Comparison of ENCODE assay signal across 8 cellular contexts in genomic region chr7:108497082-108497725, GRCh38. TPM values are rescaled to one million over a fixed set of nuclear protein-coding genes. Genes with fewer than 3 reads are reported as not detected.
DNase-seq lines count a peak whose midpoint lies in the region; ATAC-seq lines count a peak whose summit lies in the region.

No MANE protein-coding gene starts in this region.

- ATAC-seq in GM21786 (IDR thresholded peaks at IDR 0.05; ENCODE audit: unreplicated experiment), result peak; percentile 93
- ATAC-seq in HG02642 (IDR thresholded peaks at IDR 0.05; ENCODE audit: poor library complexity, unreplicated experiment), result no peak

- H3K36me3 Mint-ChIP-seq in immature natural killer cell, result peaks cover 16 to 31% (median 19%) of the 10 kb centered on the region in 3 donors

- H3K27ac Mint-ChIP-seq in immature natural killer cell, result peak overlapping the region in 2 of 6 donors; percentile 1 to 3

- DNase-seq in Daoy (ENCODE audit: low read depth), result peak; percentile 67
- peak; percentile 53 for DNase-seq in M059J (ENCODE audit: low read depth)
- peak; percentile 32 to 50 for DNase-seq in SHP77 (lab: John Stamatoyannopoulos, UW)
- peak; percentile 77 for DNase-seq in astrocyte of the hippocampus (ENCODE audit: low read depth, low spot score)
- peak; percentile 19 to 32 (median 27) for DNase-seq in immature natural killer cell
- peak; percentile 49 to 57 for DNase-seq in stimulated activated CD4-positive, alpha-beta T cell treated with anti-CD3 and anti-CD28 coated beads, Interleukin-2, amount 100 ng/mL, for 24 hours

- no peaks in the 10 kb centered on the region for H3K9me3 Mint-ChIP-seq in immature natural killer cell

- H3K4me3 Mint-ChIP-seq in immature natural killer cell, result no peak overlapping the region

- H3K27me3 Mint-ChIP-seq in immature natural killer cell (ENCODE audit: low read depth in 3 of 3), result peaks cover 0 to 6% (median 2%) of the 10 kb centered on the region in 3 donors

- H3K4me1 Mint-ChIP-seq in immature natural killer cell, result peaks cover 5 to 11% of the 10 kb centered on the region in 2 donors

RNA-seq across cellular contexts. Expression of gene PNPLA8, which starts 28.7 kb away (rescaled TPM):
- 40.6 and 46.9 TPM in 2 replicates for total RNA-seq in Daoy (2014; rRNA removed; shearing (Covaris generic))
- total RNA-seq in M059J (2014; rRNA removed; shearing (Covaris generic)), result 24.9 and 32.5 TPM in 2 replicates
- polyA plus RNA-seq in immature natural killer cell, result 10 to 100 TPM; 16.8 to 35.4 (median 31.7) TPM

RNA-seq across cellular contexts. Expression of gene NRCAM, which starts 41.0 kb away (rescaled TPM):
- total RNA-seq in Daoy (2014; rRNA removed; shearing (Covaris generic)), result 0.11 and 1.0 TPM in 2 replicates
- 0.49 TPM in 1 of 2 replicates, not detected in the other for total RNA-seq in M059J (2014; rRNA removed; shearing (Covaris generic))
- polyA plus RNA-seq in immature natural killer cell, result not detected

Comparison
In these comparisons a context has a peak if more than half of its experiments do, and no peak if none do; other contexts are left out.
1. DNase-seq: peak in every context shown above with its lines; median percentile 77 in astrocyte of the hippocampus; 67 in Daoy; 53 in M059J; 53 in stimulated activated CD4-positive, alpha-beta T cell treated with anti-CD3 and anti-CD28 coated beads, Interleukin-2, amount 100 ng/mL, for 24 hours; 41 in SHP77; 27 in immature natural killer cell.